10 cellular contexts compared by ENCODE assay signal in the genomic region with DNA sequence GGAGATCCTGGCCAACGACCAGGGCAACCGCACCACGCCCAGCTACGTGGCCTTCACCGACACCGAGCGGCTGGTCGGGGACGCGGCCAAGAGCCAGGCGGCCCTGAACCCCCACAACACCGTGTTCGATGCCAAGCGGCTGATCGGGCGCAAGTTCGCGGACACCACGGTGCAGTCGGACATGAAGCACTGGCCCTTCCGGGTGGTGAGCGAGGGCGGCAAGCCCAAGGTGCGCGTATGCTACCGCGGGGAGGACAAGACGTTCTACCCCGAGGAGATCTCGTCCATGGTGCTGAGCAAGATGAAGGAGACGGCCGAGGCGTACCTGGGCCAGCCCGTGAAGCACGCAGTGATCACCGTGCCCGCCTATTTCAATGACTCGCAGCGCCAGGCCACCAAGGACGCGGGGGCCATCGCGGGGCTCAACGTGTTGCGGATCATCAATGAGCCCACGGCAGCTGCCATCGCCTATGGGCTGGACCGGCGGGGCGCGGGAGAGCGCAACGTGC. TPM values are rescaled to one million over a fixed set of nuclear protein-coding genes. Genes with fewer than 3 reads are reported as not detected.
DNase-seq lines count a peak whose midpoint lies in the region; ATAC-seq and TF ChIP-seq lines count a peak whose summit lies in the region.
"Not testable (repeated sequence)": the region's sequence is repeated elsewhere in the genome, so short reads cannot be mapped to it uniquely, and the experiment has no call there.
"Had no signal": no experiment of that assay in that cellular context is flagged by ENCODE, and none has a peak within 500 bp of the region (broad histone marks: within the 10 kb centered on the region; RNA-seq: fewer than 3 reads in every experiment).

No MANE protein-coding gene starts in this region.

- H2BK15ac ChIP-seq in neuronal stem cell (ENCODE audit: low read length), result not testable (repeated sequence)

- not testable (repeated sequence) for TF ChIP-seq CTCF in hepatocyte (IDR thresholded peaks at IDR 0.05; ENCODE audit: poor library complexity); thoracic aorta (IDR thresholded peaks at IDR 0.05)

- not testable (repeated sequence) for H3K27me3 ChIP-seq in hepatocyte; thoracic aorta (replicated peaks; ENCODE audit: insufficient read depth)
- H3K27me3 ChIP-seq in neuronal stem cell (ENCODE audit: control insufficient read depth in 3 of 3, insufficient read depth in 3 of 3, low read depth in 1 of 3, low read length in 3 of 3), result peaks cover 0 to 18% (median 8%) of the 10 kb centered on the region in 3 experiments

- peak overlapping the region; percentile 71 for H3K14ac ChIP-seq in neuronal stem cell (ENCODE audit: low read length)

- H3K4me3 ChIP-seq in hepatocyte (peak overlapping the region; percentile 10), neuronal stem cell (ENCODE audit: low read length in 2 of 2) (peak overlapping the region; percentile 26 to 74), thoracic aorta (peak overlapping the region; percentile 82)

- not testable (repeated sequence) for H2AFZ ChIP-seq in hepatocyte
- H2AFZ ChIP-seq in neuronal stem cell (ENCODE audit: low read length), result peak overlapping the region; percentile 35

- not testable (repeated sequence) for H3K4me1 ChIP-seq in ES-I3 (ENCODE audit: insufficient read depth, low read length); hepatocyte (ENCODE audit: insufficient read depth); neuronal stem cell (ENCODE audit: control insufficient read depth in 2 of 2, insufficient read depth in 1 of 2, low read depth in 1 of 2, low read length in 2 of 2); thoracic aorta (ENCODE audit: control insufficient read depth in 1 of 2, low read depth in 2 of 2)

- H3K27ac Mint-ChIP-seq in activated CD4-positive, alpha-beta memory T cell treated with anti-CD3 and anti-CD28 coated beads for 36 hours; central memory CD8-positive, alpha-beta T cell (ENCODE audit: low read depth): not testable (repeated sequence)

- not testable (repeated sequence) for H4K20me1 ChIP-seq in hepatocyte (ENCODE audit: insufficient read depth, poor library complexity, severe bottlenecking)

- not testable (repeated sequence) for H3K79me2 ChIP-seq in hepatocyte

- intact Hi-C loops in activated CD4-positive, alpha-beta memory T cell treated with anti-CD3 and anti-CD28 coated beads for 36 hours (cut with micrococcal nuclease), result loop anchor here (2.0 kb wide), 1 partner anchor 16 kb away; no protein-coding TSS in a partner anchor

- not testable (repeated sequence) for H2BK120ac ChIP-seq in neuronal stem cell (ENCODE audit: low read depth, low read length)

- H3K36me3 ChIP-seq in ES-I3 (ENCODE audit: insufficient read depth, low read length); hepatocyte (replicated peaks; ENCODE audit: insufficient read depth, low read depth); neuronal stem cell (replicated peaks in 1 of 2; ENCODE audit: control insufficient read depth in 2 of 2, insufficient read depth in 2 of 2, low read length in 2 of 2); thoracic aorta: not testable (repeated sequence)

- H3K4ac ChIP-seq in neuronal stem cell (ENCODE audit: low read length), result not testable (repeated sequence)

- not testable (repeated sequence) for H3K23ac ChIP-seq in neuronal stem cell (ENCODE audit: low read depth, low read length, poor library complexity)

- not testable (repeated sequence) for H3K9me2 ChIP-seq in hepatocyte (replicated peaks; ENCODE audit: insufficient read depth)

- CTCF ChIA-PET in activated CD4-positive, alpha-beta memory T cell treated with anti-CD3 and anti-CD28 coated beads for 36 hours (lab: Charles Lee), result interaction anchor here (0.6 kb wide), 1 partner anchor 237 kb away, joined by 3 read pairs; no protein-coding TSS in a partner anchor

- DNase-seq in activated CD4-positive, alpha-beta memory T cell treated with anti-CD3 and anti-CD28 coated beads for 36 hours, result peak; percentile 22
- DNase-seq in central memory CD8-positive, alpha-beta T cell (ENCODE audit: low spot score in 2 of 2); hepatocyte (ENCODE audit: low spot score); neuronal stem cell (ENCODE audit: low spot score); thoracic aorta (ENCODE audit: low spot score): not testable (repeated sequence)

- POLR2A ChIA-PET in activated CD4-positive, alpha-beta memory T cell treated with anti-CD3 and anti-CD28 coated beads for 36 hours (lab: Charles Lee), result not testable (repeated sequence)

- H2AK5ac ChIP-seq in neuronal stem cell (ENCODE audit: low read depth, low read length), result not testable (repeated sequence)

- H2BK5ac ChIP-seq in neuronal stem cell (ENCODE audit: low read length), result not testable (repeated sequence)

- H3K4me2 ChIP-seq in hepatocyte, result peak overlapping the region; percentile 78
- peak overlapping the region; percentile 49 for H3K4me2 ChIP-seq in neuronal stem cell (ENCODE audit: insufficient read depth, low read length, poor library complexity, severe bottlenecking)

- peak; percentile 31 for ATAC-seq in GM21717 (IDR thresholded peaks at IDR 0.05; ENCODE audit: unreplicated experiment)
- ATAC-seq in HG03520 (IDR thresholded peaks at IDR 0.05; ENCODE audit: unreplicated experiment), result peak; percentile 14
- peak; percentile 29 for ATAC-seq in central memory CD8-positive, alpha-beta T cell (replicated peaks; ENCODE audit: extremely low read depth, poor library complexity, severe bottlenecking)
- ATAC-seq in thoracic aorta (ENCODE audit: insufficient number of reproducible peaks, low FRiP score, low read depth), result not testable (repeated sequence)

- not testable (repeated sequence) for H3K79me1 ChIP-seq in neuronal stem cell (ENCODE audit: low read depth, low read length)

- H4K8ac ChIP-seq in neuronal stem cell (ENCODE audit: low read depth, low read length), result not testable (repeated sequence)

- H2BK12ac ChIP-seq in neuronal stem cell (ENCODE audit: low read length), result not testable (repeated sequence)

- H3K18ac ChIP-seq in neuronal stem cell (ENCODE audit: low read length), result not testable (repeated sequence)

- not testable (repeated sequence) for H3K36me3 Mint-ChIP-seq in activated CD4-positive, alpha-beta memory T cell treated with anti-CD3 and anti-CD28 coated beads for 36 hours
- peaks cover 25% of the 10 kb centered on the region for H3K36me3 Mint-ChIP-seq in central memory CD8-positive, alpha-beta T cell (ENCODE audit: insufficient read depth)

- H3K9me3 Mint-ChIP-seq in activated CD4-positive, alpha-beta memory T cell treated with anti-CD3 and anti-CD28 coated beads for 36 hours; central memory CD8-positive, alpha-beta T cell: not testable (repeated sequence)

- not testable (repeated sequence) for H4K91ac ChIP-seq in neuronal stem cell (ENCODE audit: low read depth, low read length, poor library complexity)

- H3K27me3 Mint-ChIP-seq in activated CD4-positive, alpha-beta memory T cell treated with anti-CD3 and anti-CD28 coated beads for 36 hours; central memory CD8-positive, alpha-beta T cell: not testable (repeated sequence)

- not testable (repeated sequence) for H3K9me3 ChIP-seq in ES-I3 (ENCODE audit: control insufficient read depth, insufficient read depth, low read length); hepatocyte (ENCODE audit: low read depth); neuronal stem cell (replicated peaks in 1 of 2; ENCODE audit: control insufficient read depth in 2 of 2, insufficient read depth in 1 of 2, low read depth in 1 of 2, low read length in 2 of 2); thoracic aorta

- 14% methylated on average over 19 of the region's 53 CpGs for WGBS in hepatocyte (ENCODE audit: low lambda C conversion rate, missing lambda C conversion rate)
- no CpG with 5 or more reads among the region's 53 CpGs for WGBS in neuronal stem cell (ENCODE audit: extremely low coverage in 2 of 2, insufficient read length in 2 of 2, insufficient replicate concordance in 1 of 2), 2 donors

- not testable (repeated sequence) for H3K4me1 Mint-ChIP-seq in activated CD4-positive, alpha-beta memory T cell treated with anti-CD3 and anti-CD28 coated beads for 36 hours (ENCODE audit: low read depth); central memory CD8-positive, alpha-beta T cell

- H3K4me3 Mint-ChIP-seq in activated CD4-positive, alpha-beta memory T cell treated with anti-CD3 and anti-CD28 coated beads for 36 hours, result peak overlapping the region; percentile 80
- H3K4me3 Mint-ChIP-seq in central memory CD8-positive, alpha-beta T cell, result peak overlapping the region; percentile 82

- peak overlapping the region; percentile 39; the same call in 1 of the 2 replicates for H3K9ac ChIP-seq in ES-I3 (ENCODE audit: low read depth, low read length)
- not testable (repeated sequence) for H3K9ac ChIP-seq in neuronal stem cell (ENCODE audit: low read depth, low read length, poor library complexity)

- not testable (repeated sequence) for H3K27ac ChIP-seq in hepatocyte; neuronal stem cell (replicated peaks; ENCODE audit: low read length)
- H3K27ac ChIP-seq in thoracic aorta, result peak overlapping the region in 1 of 2 donors; percentile 44

RNA-seq across cellular contexts. Expression of gene HSPA6, which starts 0.5 kb away (rescaled TPM):
- total RNA-seq in activated CD4-positive, alpha-beta memory T cell treated with anti-CD3 and anti-CD28 coated beads for 36 hours, result under 1 TPM; 0.48 to 0.53 TPM
- total RNA-seq in hepatocyte, result 0.50 and 1.1 TPM in 2 replicates
- polyA plus RNA-seq in hepatocyte, result 0.41 and 13.2 TPM in 2 replicates
- 0.07 TPM for polyA plus RNA-seq in neuronal stem cell (2013, experiment 1 of 2)
- 0.07 TPM for polyA plus RNA-seq in neuronal stem cell (2013, experiment 2 of 2)
- 10 to 100 TPM in 1 of 2 donors, 1 to 10 TPM in 1; 7.7 to 11.9 TPM for total RNA-seq in thoracic aorta

RNA-seq across cellular contexts. Expression of gene FCGR2A, which starts 19.5 kb away (rescaled TPM):
- under 1 TPM in 1 of 2 experiments, not detected in 1; 0.14 TPM for total RNA-seq in activated CD4-positive, alpha-beta memory T cell treated with anti-CD3 and anti-CD28 coated beads for 36 hours
- total RNA-seq in hepatocyte (3.6 TPM in 2 replicates), thoracic aorta (100 to 1,000 TPM; 113 to 169 TPM)
- polyA plus RNA-seq in hepatocyte, result 0.64 and 1.0 TPM in 2 replicates
- 0.15 TPM for polyA plus RNA-seq in neuronal stem cell (2013, experiment 1 of 2)
- polyA plus RNA-seq in neuronal stem cell (2013, experiment 2 of 2), result 0.14 TPM

RNA-seq across cellular contexts. Expression of gene FCGR3A, which starts 24.8 kb away (rescaled TPM):
- not detected for total RNA-seq in activated CD4-positive, alpha-beta memory T cell treated with anti-CD3 and anti-CD28 coated beads for 36 hours
- total RNA-seq in hepatocyte (0.17 and 2.2 TPM in 2 replicates), thoracic aorta (10 to 100 TPM; 41.2 to 46.8 TPM)
- polyA plus RNA-seq in hepatocyte, result 0.31 and 0.80 TPM in 2 replicates
- polyA plus RNA-seq in neuronal stem cell (2013, experiment 1 of 2), result not detected
- polyA plus RNA-seq in neuronal stem cell (2013, experiment 2 of 2), result not detected
- total RNA-seq: HT1080, PC-9 had no signal

Comparison
In these comparisons a context has a peak if more than half of its experiments do, and no peak if none do; other contexts are left out.
1. H3K4me3 ChIP-seq: peak in every context shown above with its lines; median percentile 82 in thoracic aorta; 50 in neuronal stem cell; 10 in hepatocyte.
2. RNA of gene FCGR2A, which starts 19.5 kb away (total RNA-seq): 113 to 169 TPM in thoracic aorta; 3.6 TPM in hepatocyte and 0.14 TPM in activated CD4-positive, alpha-beta memory T cell treated with anti-CD3 and anti-CD28 coated beads for 36 hours; every median in the first group is over 10 times any median in the second.
3. RNA of gene FCGR3A, which starts 24.8 kb away (total RNA-seq): 41.2 to 46.8 TPM in thoracic aorta; not detected in activated CD4-positive, alpha-beta memory T cell treated with anti-CD3 and anti-CD28 coated beads for 36 hours and 0.17 to 2.2 TPM in hepatocyte; every median in the first group is over 10 times any median in the second.